1 cellular context compared by ENCODE assay signal in genomic region chr16:89326721-89327120, GRCh38.
TF ChIP-seq lines count a peak whose summit lies in the region.

No MANE protein-coding gene starts in this region.

TF ChIP-seq in IMR-90, 13 proteins besides CTCF, POLR2A, EP300 and RAD21 (continued from another document):
- TF ChIP-seq, protein P1, sequence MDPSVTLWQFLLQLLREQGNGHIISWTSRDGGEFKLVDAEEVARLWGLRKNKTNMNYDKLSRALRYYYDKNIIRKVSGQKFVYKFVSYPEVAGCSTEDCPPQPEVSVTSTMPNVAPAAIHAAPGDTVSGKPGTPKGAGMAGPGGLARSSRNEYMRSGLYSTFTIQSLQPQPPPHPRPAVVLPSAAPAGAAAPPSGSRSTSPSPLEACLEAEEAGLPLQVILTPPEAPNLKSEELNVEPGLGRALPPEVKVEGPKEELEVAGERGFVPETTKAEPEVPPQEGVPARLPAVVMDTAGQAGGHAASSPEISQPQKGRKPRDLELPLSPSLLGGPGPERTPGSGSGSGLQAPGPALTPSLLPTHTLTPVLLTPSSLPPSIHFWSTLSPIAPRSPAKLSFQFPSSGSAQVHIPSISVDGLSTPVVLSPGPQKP (IDR thresholded peaks at IDR 0.05; ENCODE audit: borderline replicate concordance, low read depth, low read length): no peak
TF ChIP-seq in IMR-90: peak in this region for 0.
